Comparison of ENCODE assay signal across 1 cellular context in the genomic region with DNA sequence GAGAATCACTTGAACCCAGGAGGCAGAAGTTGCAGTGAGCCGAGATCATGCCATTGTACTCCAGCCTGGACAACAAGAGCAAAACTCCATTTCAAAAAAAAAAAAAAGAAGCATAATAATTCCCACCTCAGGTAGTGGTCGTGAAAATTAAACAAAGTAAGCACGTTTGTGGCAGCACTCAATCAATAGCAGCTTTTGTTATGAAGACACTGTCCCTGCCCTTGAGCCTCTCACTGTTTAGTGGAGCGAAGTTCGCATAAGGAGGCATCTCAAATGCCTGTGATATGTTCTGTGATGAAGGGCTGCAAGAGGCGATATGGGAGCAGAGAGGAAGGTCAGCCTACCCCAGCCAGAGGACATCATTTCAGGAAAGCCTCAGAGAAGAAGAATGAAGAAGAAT.
TF ChIP-seq lines count a peak whose summit lies in the region.

No MANE protein-coding gene starts in this region.

TF ChIP-seq in HepG2, 621 proteins besides CTCF, POLR2A, EP300 and RAD21 (continued from another document and continues in another):
- TF ChIP-seq, protein P1, sequence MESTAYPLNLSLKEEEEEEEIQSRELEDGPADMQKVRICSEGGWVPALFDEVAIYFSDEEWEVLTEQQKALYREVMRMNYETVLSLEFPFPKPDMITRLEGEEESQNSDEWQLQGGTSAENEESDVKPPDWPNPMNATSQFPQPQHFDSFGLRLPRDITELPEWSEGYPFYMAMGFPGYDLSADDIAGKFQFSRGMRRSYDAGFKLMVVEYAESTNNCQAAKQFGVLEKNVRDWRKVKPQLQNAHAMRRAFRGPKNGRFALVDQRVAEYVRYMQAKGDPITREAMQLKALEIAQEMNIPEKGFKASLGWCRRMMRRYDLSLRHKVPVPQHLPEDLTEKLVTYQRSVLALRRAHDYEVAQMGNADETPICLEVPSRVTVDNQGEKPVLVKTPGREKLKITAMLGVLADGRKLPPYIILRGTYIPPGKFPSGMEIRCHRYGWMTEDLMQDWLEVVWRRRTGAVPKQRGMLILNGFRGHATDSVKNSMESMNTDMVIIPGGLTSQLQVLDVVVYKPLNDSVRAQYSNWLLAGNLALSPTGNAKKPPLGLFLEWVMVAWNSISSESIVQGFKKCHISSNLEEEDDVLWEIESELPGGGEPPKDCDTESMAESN (CRISPR knock-in tag; conservative IDR thresholded peaks at IDR 0.05): 0 out of 2 replicates have a peak, but pooled peaks have one; percentile 22
- TF ChIP-seq, protein P2, sequence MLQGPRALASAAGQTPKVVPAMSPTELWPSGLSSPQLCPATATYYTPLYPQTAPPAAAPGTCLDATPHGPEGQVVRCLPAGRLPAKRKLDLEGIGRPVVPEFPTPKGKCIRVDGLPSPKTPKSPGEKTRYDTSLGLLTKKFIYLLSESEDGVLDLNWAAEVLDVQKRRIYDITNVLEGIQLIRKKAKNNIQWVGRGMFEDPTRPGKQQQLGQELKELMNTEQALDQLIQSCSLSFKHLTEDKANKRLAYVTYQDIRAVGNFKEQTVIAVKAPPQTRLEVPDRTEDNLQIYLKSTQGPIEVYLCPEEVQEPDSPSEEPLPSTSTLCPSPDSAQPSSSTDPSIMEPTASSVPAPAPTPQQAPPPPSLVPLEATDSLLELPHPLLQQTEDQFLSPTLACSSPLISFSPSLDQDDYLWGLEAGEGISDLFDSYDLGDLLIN (CRISPR knock-in tag; IDR thresholded peaks at IDR 0.05; ENCODE audit: borderline replicate concordance): no peak
- TF ChIP-seq SNAPC4 (CRISPR knock-in tag; IDR thresholded peaks at IDR 0.05) (no peak), RXRB (CRISPR knock-in tag; IDR thresholded peaks at IDR 0.05; ENCODE audit: borderline replicate concordance) (peak; percentile 63; the same call in 1 of the 2 replicates), STAG1 (CRISPR knock-in tag; IDR thresholded peaks at IDR 0.05) (no peak), JDP2 (CRISPR knock-in tag; IDR thresholded peaks at IDR 0.05; ENCODE audit: borderline replicate concordance) (no peak), ATAD3A (CRISPR knock-in tag; IDR thresholded peaks at IDR 0.05) (no peak), ZBTB49 (CRISPR knock-in tag; IDR thresholded peaks at IDR 0.05; ENCODE audit: borderline replicate concordance) (no peak), NR0B2 (CRISPR knock-in tag; IDR thresholded peaks at IDR 0.05) (no peak), STAT5B (CRISPR knock-in tag; IDR thresholded peaks at IDR 0.05) (no peak), ZNF746 (CRISPR knock-in tag; IDR thresholded peaks at IDR 0.05) (no peak), ISX (CRISPR knock-in tag; conservative IDR thresholded peaks at IDR 0.05) (no peak), RFX5 (IDR thresholded peaks at IDR 0.05; ENCODE audit: low read depth, low read length) (no peak), ZNF878 (CRISPR knock-in tag; IDR thresholded peaks at IDR 0.05) (no peak), DZIP1 (CRISPR knock-in tag; IDR thresholded peaks at IDR 0.05) (no peak), SUZ12 (IDR thresholded peaks at IDR 0.05; ENCODE audit: low read depth, low read length) (no peak), YEATS2 (CRISPR knock-in tag; IDR thresholded peaks at IDR 0.05; ENCODE audit: borderline replicate concordance) (no peak), JUND (CRISPR knock-in tag; IDR thresholded peaks at IDR 0.05) (no peak), FOXK1 (CRISPR knock-in tag; IDR thresholded peaks at IDR 0.05; ENCODE audit: borderline replicate concordance, low read depth) (no peak), HINFP (CRISPR knock-in tag; IDR thresholded peaks at IDR 0.05; ENCODE audit: low read depth) (no peak), THYN1 (CRISPR knock-in tag; IDR thresholded peaks at IDR 0.05; ENCODE audit: borderline replicate concordance, low read depth) (no peak), ZNF282 (IDR thresholded peaks at IDR 0.05; ENCODE audit: partially characterized antibody) (no peak), ZNF883 (CRISPR knock-in tag; IDR thresholded peaks at IDR 0.05; ENCODE audit: not compliant biosample characterization) (no peak), ZNF788 (CRISPR knock-in tag; IDR thresholded peaks at IDR 0.05; ENCODE audit: borderline replicate concordance) (no peak), YY1 (IDR thresholded peaks at IDR 0.05; ENCODE audit: insufficient read depth, insufficient replicate concordance, low read depth, low read length) (no peak), ZNF574 (CRISPR knock-in tag; IDR thresholded peaks at IDR 0.05) (peak; percentile 32; the same call in 1 of the 2 replicates)
- TF ChIP-seq, protein P3, sequence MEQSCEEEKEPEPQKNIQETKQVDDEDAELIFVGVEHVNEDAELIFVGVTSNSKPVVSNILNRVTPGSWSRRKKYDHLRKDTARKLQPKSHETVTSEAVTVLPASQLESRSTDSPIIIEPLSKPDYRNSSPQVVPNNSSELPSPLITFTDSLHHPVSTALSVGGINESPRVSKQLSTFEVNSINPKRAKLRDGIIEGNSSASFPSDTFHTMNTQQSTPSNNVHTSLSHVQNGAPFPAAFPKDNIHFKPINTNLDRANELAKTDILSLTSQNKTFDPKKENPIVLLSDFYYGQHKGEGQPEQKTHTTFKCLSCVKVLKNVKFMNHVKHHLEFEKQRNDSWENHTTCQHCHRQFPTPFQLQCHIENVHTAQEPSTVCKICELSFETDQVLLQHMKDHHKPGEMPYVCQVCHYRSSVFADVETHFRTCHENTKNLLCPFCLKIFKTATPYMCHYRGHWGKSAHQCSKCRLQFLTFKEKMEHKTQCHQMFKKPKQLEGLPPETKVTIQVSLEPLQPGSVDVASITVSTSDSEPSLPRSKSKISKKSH (CRISPR knock-in tag; IDR thresholded peaks at IDR 0.05; ENCODE audit: borderline replicate concordance): no peak
